Comparison of ENCODE assay signal across 1 cellular context in genomic region chr13:98050041-98050466, GRCh38.
A peak's percentile ranks its signal among the peaks of the same experiment; 100 is the strongest.
TF ChIP-seq lines count a peak whose summit lies in the region.

No MANE protein-coding gene starts in this region.

TF ChIP-seq in HepG2, 621 proteins besides CTCF, POLR2A, EP300 and RAD21 (continued from another document and continues in another):
- TF ChIP-seq TMF1 (CRISPR knock-in tag; IDR thresholded peaks at IDR 0.05; ENCODE audit: low read depth) (0 out of 2 replicates have a peak, but pooled peaks have one; percentile 20), HNRNPK (IDR thresholded peaks at IDR 0.05; ENCODE audit: low read depth, low read length, poor library complexity, severe bottlenecking) (no peak), ZNF281 (CRISPR knock-in tag; IDR thresholded peaks at IDR 0.05; ENCODE audit: borderline replicate concordance) (no peak), ZBTB4 (CRISPR knock-in tag; IDR thresholded peaks at IDR 0.05; ENCODE audit: borderline replicate concordance) (no peak), TEAD3 (CRISPR knock-in tag; optimal IDR thresholded peaks at IDR 0.05; ENCODE audit: borderline replicate concordance) (peak; percentile 71), RERE (CRISPR knock-in tag; IDR thresholded peaks at IDR 0.05; ENCODE audit: low read depth) (no peak; the same call in 1 of the 2 replicates), ARNT2 (CRISPR knock-in tag; IDR thresholded peaks at IDR 0.05; ENCODE audit: low read depth) (no peak), HDAC2 (CRISPR knock-in tag; IDR thresholded peaks at IDR 0.05) (peak; percentile 84), ARID5B (CRISPR knock-in tag; IDR thresholded peaks at IDR 0.05) (peak; percentile 90), STAG1 (CRISPR knock-in tag; IDR thresholded peaks at IDR 0.05) (no peak), ZNF24 (IDR thresholded peaks at IDR 0.05) (no peak), PLSCR1 (CRISPR knock-in tag; IDR thresholded peaks at IDR 0.05; ENCODE audit: borderline replicate concordance) (no peak), PAF1 (CRISPR knock-in tag; IDR thresholded peaks at IDR 0.05) (no peak), MAX (IDR thresholded peaks at IDR 0.05) (0 out of 2 replicates have a peak, but pooled peaks have one; percentile 22), MEIS1 (CRISPR knock-in tag; IDR thresholded peaks at IDR 0.05; ENCODE audit: borderline replicate concordance) (no peak; the same call in 1 of the 2 replicates), ZNF652 (CRISPR knock-in tag; IDR thresholded peaks at IDR 0.05; ENCODE audit: borderline replicate concordance, low read depth) (no peak; the same call in 1 of the 2 replicates), ZBTB42 (CRISPR knock-in tag; IDR thresholded peaks at IDR 0.05) (no peak), ISX (CRISPR knock-in tag; conservative IDR thresholded peaks at IDR 0.05) (no peak), NFIB (CRISPR knock-in tag; IDR thresholded peaks at IDR 0.05; ENCODE audit: borderline replicate concordance) (peak; percentile 96), ZNF644 (CRISPR knock-in tag; IDR thresholded peaks at IDR 0.05; ENCODE audit: low read depth) (peak; percentile 59), ZNF614 (CRISPR knock-in tag; IDR thresholded peaks at IDR 0.05; ENCODE audit: borderline replicate concordance) (no peak; the same call in 1 of the 2 replicates), NR0B2 (CRISPR knock-in tag; IDR thresholded peaks at IDR 0.05) (no peak), ZNF160 (CRISPR knock-in tag; IDR thresholded peaks at IDR 0.05) (no peak), ONECUT2 (CRISPR knock-in tag; IDR thresholded peaks at IDR 0.05) (no peak), PAXIP1 (CRISPR knock-in tag; conservative IDR thresholded peaks at IDR 0.05) (peak; percentile 82), SNAPC2 (CRISPR knock-in tag; IDR thresholded peaks at IDR 0.05) (no peak), ZFAT (CRISPR knock-in tag; conservative IDR thresholded peaks at IDR 0.05) (no peak), THAP8 (CRISPR knock-in tag; IDR thresholded peaks at IDR 0.05; ENCODE audit: borderline replicate concordance) (no peak)
